In genomic region chr15:48966595-48967301, GRCh38 we compare ENCODE assay signal across 10 cellular contexts. TPM values are rescaled to one million over a fixed set of nuclear protein-coding genes. Genes with fewer than 3 reads are reported as not detected.
DNase-seq lines count a peak whose midpoint lies in the region; ATAC-seq and TF ChIP-seq lines count a peak whose summit lies in the region.
"Had no signal": no experiment of that assay in that cellular context is flagged by ENCODE, and none has a peak within 500 bp of the region (broad histone marks: within the 10 kb centered on the region; RNA-seq: fewer than 3 reads in every experiment).

No MANE protein-coding gene starts in this region.

- TF ChIP-seq CTCF in SK-N-SH (IDR thresholded peaks at IDR 0.05) (no peak), OCI-LY3 (IDR thresholded peaks at IDR 0.05; ENCODE audit: low read depth, low read length) (no peak)

- H3K27ac ChIP-seq in SK-N-SH (ENCODE audit: low read depth in 2 of 2, low read length in 1 of 2) (no peak overlapping the region), OCI-LY3 (ENCODE audit: low read length) (no peak overlapping the region)
- H3K27ac ChIP-seq: A549, VCaP had no signal

- DNase-seq in SK-N-SH (no peak), foreskin melanocyte (peak; percentile 52), hippocampal formation (lab: John Stamatoyannopoulos, UW) (no peak), GF-D8 (lab: John Stamatoyannopoulos, UW) (no peak)
- DNase-seq in stimulated activated CD4-positive, alpha-beta T cell treated with anti-CD3 and anti-CD28 coated beads, Interleukin-12 subunit alpha, Interleukin-12 subunit beta, amount 100 ng/mL, for 4 hours = no peak

- TF ChIP-seq EP300 in SK-N-SH (IDR thresholded peaks at IDR 0.05; ENCODE audit: borderline replicate concordance in 1 of 2, low read depth in 1 of 2, low read length in 1 of 2) = no peak

- H3K4me1 ChIP-seq in SK-N-SH (ENCODE audit: control insufficient read depth in 1 of 2, insufficient read depth in 2 of 2, low read depth in 1 of 2, low read length in 1 of 2) = peaks cover 12 to 13% of the 10 kb centered on the region in 2 experiments; a peak in 2 of 4 replicates
- H3K4me1 ChIP-seq in OCI-LY3 (ENCODE audit: low read length) = peaks cover 7% of the 10 kb centered on the region
- H3K4me1 ChIP-seq: A549 had no signal

- H3K27me3 ChIP-seq in SK-N-SH (ENCODE audit: insufficient read depth) (no peaks in the 10 kb centered on the region), OCI-LY3 (ENCODE audit: low read depth, low read length) (no peaks in the 10 kb centered on the region; the same call in 1 of the 2 replicates)

- H3K4me3 ChIP-seq in SK-N-SH (ENCODE audit: low read depth in 2 of 2, low read length in 1 of 2) (no peak overlapping the region), OCI-LY3 (ENCODE audit: low read length) (no peak overlapping the region)
- H3K4me3 ChIP-seq: A549 had no signal

- no peak overlapping the region for H3K4me2 ChIP-seq in SK-N-SH
- H3K4me2 ChIP-seq in OCI-LY3 (ENCODE audit: low read length) = no peak overlapping the region
- H3K4me2 ChIP-seq: A549 had no signal

- H3K79me2 ChIP-seq in SK-N-SH (ENCODE audit: insufficient read depth) (no peaks in the 10 kb centered on the region), OCI-LY3 (ENCODE audit: low read length) (no peaks in the 10 kb centered on the region)

- no peak for TF ChIP-seq RAD21 in SK-N-SH (IDR thresholded peaks at IDR 0.05; ENCODE audit: low read length)

- peaks cover 13% of the 10 kb centered on the region for H3F3A ChIP-seq in SK-N-SH (replicated peaks; ENCODE audit: insufficient read depth)

- no peaks in the 10 kb centered on the region for H3K9me2 ChIP-seq in SK-N-SH

- H4K20me1 ChIP-seq in SK-N-SH (ENCODE audit: insufficient read depth) = no peaks in the 10 kb centered on the region
- no peaks in the 10 kb centered on the region for H4K20me1 ChIP-seq in OCI-LY3 (ENCODE audit: insufficient read depth, low read length)

- 42% methylated on average over 2 of the region's 2 CpGs for WGBS in SK-N-SH (ENCODE audit: low lambda C conversion rate)

- POLR2A ChIA-PET in SK-N-SH (lab: Yijun Ruan, JAX) = no interaction called here

- CTCF ChIA-PET in SK-N-SH (lab: Yijun Ruan, JAX) = interaction anchor here (1.1 to 7.1 kb wide), 4 partner anchors 7 to 176 kb away, joined by 3 to 60 read pairs (median 9); no protein-coding TSS in a partner anchor

- H3K9ac ChIP-seq in SK-N-SH (no peak overlapping the region), OCI-LY3 (ENCODE audit: low read length) (no peak overlapping the region)

- ATAC-seq in SK-N-SH treated with all-trans-retinoic acid at 6 μM for 48 hours (no peak), HG02852 (IDR thresholded peaks at IDR 0.05; ENCODE audit: unreplicated experiment) (peak; percentile 77)

- H2AFZ ChIP-seq in SK-N-SH (ENCODE audit: low read depth) (no peak overlapping the region), OCI-LY3 (ENCODE audit: low read depth, low read length) (peak overlapping the region; percentile 4; the same call in 1 of the 2 replicates)

- H3K9me3 ChIP-seq in SK-N-SH (no peaks in the 10 kb centered on the region), OCI-LY3 (ENCODE audit: insufficient read depth, low read length) (no peaks in the 10 kb centered on the region)
- H3K9me3 ChIP-seq: A549 had no signal

- no peaks in the 10 kb centered on the region for H3K36me3 ChIP-seq in SK-N-SH (replicated peaks in 1 of 2; ENCODE audit: control insufficient read depth in 1 of 2, insufficient read depth in 2 of 2, low read length in 1 of 2)
- H3K36me3 ChIP-seq in OCI-LY3 (replicated peaks; ENCODE audit: low read depth, low read length) = no peaks in the 10 kb centered on the region

TF ChIP-seq in SK-N-SH, 30 proteins besides CTCF, POLR2A, EP300 and RAD21:
- TF ChIP-seq ELF1 (IDR thresholded peaks at IDR 0.05) = peak; percentile 67
- no peak for TF ChIP-seq YY1 (IDR thresholded peaks at IDR 0.05; ENCODE audit: low read depth)
- TF ChIP-seq GABPA (IDR thresholded peaks at IDR 0.05; ENCODE audit: low read depth) = no peak
- TF ChIP-seq TCF12 (IDR thresholded peaks at IDR 0.05) = peak; percentile 45; the same call in 1 of the 2 replicates
- TF ChIP-seq USF1 (IDR thresholded peaks at IDR 0.05; ENCODE audit: borderline replicate concordance, low read depth) = no peak
- peak; percentile 51; the same call in 1 of the 2 replicates for TF ChIP-seq FOSL2 (IDR thresholded peaks at IDR 0.05; ENCODE audit: borderline replicate concordance, low read depth)
TF ChIP-seq in SK-N-SH: peak in this region for 3.

TF ChIP-seq in SK-N-SH treated with all-trans-retinoic acid at 6 μM for 48 hours, 23 proteins besides CTCF, POLR2A, EP300 and RAD21:
- TF ChIP-seq ZC3H10 (CRISPR knock-in tag; IDR thresholded peaks at IDR 0.05) (no peak), ZNF565 (CRISPR knock-in tag; conservative IDR thresholded peaks at IDR 0.05; ENCODE audit: low read depth) (no peak), TSHZ2 (CRISPR knock-in tag; IDR thresholded peaks at IDR 0.05) (no peak), TOX (CRISPR knock-in tag; IDR thresholded peaks at IDR 0.05; ENCODE audit: borderline replicate concordance) (no peak), ISL1 (CRISPR knock-in tag; IDR thresholded peaks at IDR 0.05) (no peak), GLIS3 (CRISPR knock-in tag; IDR thresholded peaks at IDR 0.05) (no peak), BACH2 (CRISPR knock-in tag; IDR thresholded peaks at IDR 0.05; ENCODE audit: borderline replicate concordance) (no peak), ZFP30 (CRISPR knock-in tag; IDR thresholded peaks at IDR 0.05) (no peak), ZNF8 (CRISPR knock-in tag; IDR thresholded peaks at IDR 0.05) (no peak), ZFP3 (CRISPR knock-in tag; IDR thresholded peaks at IDR 0.05) (no peak), ZNF70 (CRISPR knock-in tag; IDR thresholded peaks at IDR 0.05) (no peak), OSR1 (CRISPR knock-in tag; IDR thresholded peaks at IDR 0.05) (no peak), RARB (CRISPR knock-in tag; IDR thresholded peaks at IDR 0.05) (no peak), ARNTL (CRISPR knock-in tag; IDR thresholded peaks at IDR 0.05; ENCODE audit: borderline replicate concordance, low read depth) (no peak), CREB5 (CRISPR knock-in tag; IDR thresholded peaks at IDR 0.05; ENCODE audit: low read depth) (no peak), SNAI2 (CRISPR knock-in tag; IDR thresholded peaks at IDR 0.05) (no peak), CSRNP3 (CRISPR knock-in tag; IDR thresholded peaks at IDR 0.05) (no peak)

RNA-seq across cellular contexts. Expression of gene SHC4, which starts 3.0 kb away (rescaled TPM):
- 1.6 and 1.9 TPM in 2 replicates for polyA plus RNA-seq in SK-N-SH (2012; rRNA removed)
- polyA plus RNA-seq in SK-N-SH (2012; cell fraction: cytosol; rRNA removed) = 1.7 and 1.9 TPM in 2 replicates
- polyA plus RNA-seq in SK-N-SH (2012; cell fraction: nucleus; rRNA removed) = 2.6 and 4.5 TPM in 2 replicates
